In genomic region chr11:9906043-9906791, GRCh38 we compare ENCODE assay signal across 10 cellular contexts.
DNase-seq lines count a peak whose midpoint lies in the region; ATAC-seq, FAIRE-seq and TF ChIP-seq lines count a peak whose summit lies in the region.
"Had no signal": no experiment of that assay in that cellular context is flagged by ENCODE, and none has a peak within 500 bp of the region (broad histone marks: within the 10 kb centered on the region; RNA-seq: fewer than 3 reads in every experiment).

No MANE protein-coding gene starts in this region.

- POLR2A ChIA-PET in H1 (lab: Charles Lee; ENCODE audit: partially characterized antibody), result interaction anchor here (1.5 kb wide), 2 partner anchors 16 to 18 kb away, joined by 3 to 8 read pairs; no protein-coding TSS in a partner anchor

- TF ChIP-seq CTCF in AG10803 (conservative IDR thresholded peaks at IDR 0.05; ENCODE audit: low read length) (no peak), H1 (IDR thresholded peaks at IDR 0.05; ENCODE audit: control extremely low read depth in 1 of 3, insufficient read depth in 1 of 3, low read depth in 1 of 3, low read length in 3 of 3) (no peak)

- H3K79me1 ChIP-seq in H1 (ENCODE audit: low read depth, low read length) (no peaks in the 10 kb centered on the region), mesenchymal stem cell (replicated peaks; ENCODE audit: low read length, poor library complexity, severe bottlenecking) (peaks cover 6% of the 10 kb centered on the region)

- 22% methylated on average over 2 of the region's 2 CpGs; no CpG with 5 or more reads in 1 of the 2 experiments for WGBS in H1 (ENCODE audit: extremely low coverage in 1 of 2, insufficient coverage in 1 of 2, insufficient read length in 1 of 2, insufficient replicate concordance in 2 of 2, low coverage in 1 of 2, low lambda C conversion rate in 2 of 2, missing lambda C conversion rate in 1 of 2), 2 experiments
- no CpG with 5 or more reads among the region's 2 CpGs for WGBS in mesenchymal stem cell

- H3K36me3 Mint-ChIP-seq in stimulated activated naive B cell treated with anti-CD40 and anti-IgM and Interleukin-4, amounts not matched to agents 10 μg/mL and 1 μg/mL and 100 μg/mL, for 72 hours, result peaks cover 0 to 2% of the 10 kb centered on the region in 2 donors

- no peaks in the 10 kb centered on the region for H3K27me3 ChIP-seq in MG63
- no peaks in the 10 kb centered on the region for H3K27me3 ChIP-seq in H1 (replicated peaks in 1 of 4; ENCODE audit: control insufficient read depth in 3 of 4, extremely low read depth in 1 of 4, insufficient read depth in 3 of 4, low read length in 3 of 4)
- H3K27me3 ChIP-seq in mesenchymal stem cell (ENCODE audit: control insufficient read depth in 1 of 2, insufficient read depth in 1 of 2, low read length in 2 of 2), result no peaks in the 10 kb centered on the region

- H3K27ac Mint-ChIP-seq in stimulated activated naive B cell treated with anti-CD40 and anti-IgM and Interleukin-4, amounts not matched to agents 10 μg/mL and 1 μg/mL and 100 μg/mL, for 72 hours, result no peak overlapping the region

- CTCF ChIA-PET in H1 (lab: Charles Lee; ENCODE audit: partially characterized antibody), result interaction anchor here (2.4 kb wide), 1 partner anchor 16 kb away, joined by 8 read pairs; no protein-coding TSS in a partner anchor

- H2BK12ac ChIP-seq in H1 (ENCODE audit: low read depth, low read length) (no peak overlapping the region), mesenchymal stem cell (ENCODE audit: low read length in 2 of 2) (no peak overlapping the region)

- FAIRE-seq in H1 (lab: Jason Lieb, UNC), result peak; percentile 92

- no peak for TF ChIP-seq POLR2A in H1 (IDR thresholded peaks at IDR 0.05; ENCODE audit: control extremely low read depth in 1 of 2, low read depth in 2 of 2, low read length in 2 of 2)

- no peak overlapping the region for H3K4me3 ChIP-seq in AG10803 (ENCODE audit: low read length)
- no peak overlapping the region for H3K4me3 ChIP-seq in MG63
- H3K4me3 ChIP-seq in H1 (ENCODE audit: extremely low read depth in 1 of 4, insufficient read depth in 2 of 4, low read depth in 3 of 4, low read length in 4 of 4), result peak overlapping the region in 1 of 4 experiments; percentile 27; a peak in 1 of 8 replicates
- H3K4me3 ChIP-seq in mesenchymal stem cell (ENCODE audit: insufficient read depth in 1 of 2, low read depth in 1 of 2, low read length in 2 of 2), result no peak overlapping the region

- H3K4me3 Mint-ChIP-seq in stimulated activated naive B cell treated with anti-CD40 and anti-IgM and Interleukin-4, amounts not matched to agents 10 μg/mL and 1 μg/mL and 100 μg/mL, for 72 hours, result no peak overlapping the region
- H3K4me3 Mint-ChIP-seq: activated T-cell treated with anti-CD3 and anti-CD28 coated beads, Interleukin-2, amount 50 U/mL, for 4 hours had no signal

- 0 out of 2 replicates have a peak overlapping the region, but pooled peaks have one; percentile 35 for H2BK20ac ChIP-seq in H1 (ENCODE audit: low read length)

- no peak overlapping the region for H3K14ac ChIP-seq in H1 (ENCODE audit: insufficient read length)
- H3K14ac ChIP-seq in mesenchymal stem cell (ENCODE audit: low read length in 2 of 2), result no peak overlapping the region

- ATAC-seq in stimulated activated naive B cell treated with anti-CD40 and anti-IgM and Interleukin-4, amounts not matched to agents 10 μg/mL and 1 μg/mL and 100 μg/mL, for 72 hours (replicated peaks), result no peak
- ATAC-seq in GM21528 (IDR thresholded peaks at IDR 0.05; ENCODE audit: low FRiP score, unreplicated experiment), result no peak
- ATAC-seq: activated T-cell treated with anti-CD3 and anti-CD28 coated beads, Interleukin-2, amount 50 U/mL, for 4 hours had no signal

- no peak overlapping the region for H3K4ac ChIP-seq in H1 (replicated peaks; ENCODE audit: insufficient read length, low read depth, low read length)
- no peak overlapping the region for H3K4ac ChIP-seq in mesenchymal stem cell (ENCODE audit: low read depth in 1 of 2, low read length in 2 of 2)

- H3K23me2 ChIP-seq in H1 (ENCODE audit: low read depth, low read length), result no peaks in the 10 kb centered on the region

- H3K27me3 Mint-ChIP-seq in stimulated activated naive B cell treated with anti-CD40 and anti-IgM and Interleukin-4, amounts not matched to agents 10 μg/mL and 1 μg/mL and 100 μg/mL, for 72 hours, result no peaks in the 10 kb centered on the region

- no peak overlapping the region for H3K27ac ChIP-seq in H1 (ENCODE audit: low read depth, low read length)
- peak overlapping the region; percentile 94 for H3K27ac ChIP-seq in mesenchymal stem cell (ENCODE audit: low read length, poor library complexity, severe bottlenecking)

- H2BK120ac ChIP-seq in H1 (replicated peaks; ENCODE audit: low read depth, low read length) (peak overlapping the region; percentile 73), mesenchymal stem cell (ENCODE audit: low read depth, low read length) (no peak overlapping the region)

- H3K36me3 ChIP-seq in MG63 (peaks cover 8% of the 10 kb centered on the region), H1 (ENCODE audit: control insufficient read depth in 2 of 4, insufficient read depth in 4 of 4, low read length in 3 of 4) (no peaks in the 10 kb centered on the region), mesenchymal stem cell (ENCODE audit: control insufficient read depth in 1 of 2, insufficient read depth in 2 of 2, low read depth in 1 of 2, low read length in 2 of 2) (peaks cover 2 to 10% of the 10 kb centered on the region in 2 experiments)

- no peaks in the 10 kb centered on the region for H3K4me1 Mint-ChIP-seq in stimulated activated naive B cell treated with anti-CD40 and anti-IgM and Interleukin-4, amounts not matched to agents 10 μg/mL and 1 μg/mL and 100 μg/mL, for 72 hours

- H3K18ac ChIP-seq in H1 (ENCODE audit: extremely low read depth, low read length), result peak overlapping the region; percentile 16; the same call in 1 of the 2 replicates
- H3K18ac ChIP-seq in mesenchymal stem cell (ENCODE audit: low read depth in 1 of 2, low read length in 2 of 2), result no peak overlapping the region

- H4K91ac ChIP-seq in H1 (replicated peaks; ENCODE audit: insufficient read length, low read length) (no peak overlapping the region), mesenchymal stem cell (ENCODE audit: low read length) (no peak overlapping the region)

- H4K20me1 ChIP-seq in H1 (replicated peaks in 1 of 2; ENCODE audit: control insufficient read depth in 1 of 2, insufficient read depth in 2 of 2, low read length in 2 of 2), result no peaks in the 10 kb centered on the region

- H3K4me1 ChIP-seq in H1 (replicated peaks in 1 of 4; ENCODE audit: control insufficient read depth in 3 of 4, insufficient read depth in 4 of 4, low read length in 3 of 4) (peaks cover 0 to 18% (median 9%) of the 10 kb centered on the region in 4 experiments; a peak in 6 of 7 replicates), mesenchymal stem cell (ENCODE audit: control insufficient read depth, insufficient read depth, low read depth, low read length) (peaks cover 4% of the 10 kb centered on the region)

- no peak overlapping the region for H2BK15ac ChIP-seq in H1 (ENCODE audit: low read length)
- no peak overlapping the region for H2BK15ac ChIP-seq in mesenchymal stem cell (ENCODE audit: low read depth, poor library complexity, severe bottlenecking)

- H3K56ac ChIP-seq in H1 (replicated peaks; ENCODE audit: insufficient read length, low read depth, low read length), result peak overlapping the region; percentile 52

- H4K8ac ChIP-seq in H1 (ENCODE audit: extremely low read depth, insufficient read depth, low read length), result no peak overlapping the region
- H4K8ac ChIP-seq in mesenchymal stem cell (ENCODE audit: low read length), result no peak overlapping the region

- TF ChIP-seq RAD21 in H1 (IDR thresholded peaks at IDR 0.05 in 1 of 2, conservative IDR thresholded peaks at IDR 0.05 in 1 of 2; ENCODE audit: low read depth in 2 of 2, low read length in 2 of 2), result no peak

- H2AFZ ChIP-seq in H1 (ENCODE audit: low read length) (no peak overlapping the region), mesenchymal stem cell (ENCODE audit: low read depth, low read length) (no peak overlapping the region)

- no peak overlapping the region for H3K23ac ChIP-seq in H1 (ENCODE audit: insufficient read length)
- no peak overlapping the region for H3K23ac ChIP-seq in mesenchymal stem cell (ENCODE audit: low read length in 2 of 2)

- H3K9me3 ChIP-seq in MG63 (no peaks in the 10 kb centered on the region), H1 (ENCODE audit: insufficient read depth in 2 of 2, low read depth in 1 of 2, low read length in 1 of 2) (no peaks in the 10 kb centered on the region), mesenchymal stem cell (ENCODE audit: control insufficient read depth, low read length) (no peaks in the 10 kb centered on the region)

- H2BK5ac ChIP-seq in H1 (ENCODE audit: low read depth, low read length) (peak overlapping the region; percentile 77; the same call in 1 of the 2 replicates), mesenchymal stem cell (ENCODE audit: low read depth, low read length, poor library complexity, severe bottlenecking) (peak overlapping the region; percentile 34)

- DNase-seq in AG10803 (ENCODE audit: low read depth) (peak; percentile 100), MG63 (peak; percentile 57), H1 (ENCODE audit: low read depth in 1 of 2, low spot score in 2 of 2) (peak in 1 of 2 experiments; percentile 60), mesenchymal stem cell (peak; percentile 79), NAMALWA (ENCODE audit: low spot score) (no peak), NCI-H345 (lab: John Stamatoyannopoulos, UW) (no peak)
- no peak for DNase-seq in stimulated activated naive B cell treated with anti-CD40 and anti-IgM and Interleukin-4, amounts not matched to agents 10 μg/mL and 1 μg/mL and 100 μg/mL, for 72 hours
- DNase-seq: activated T-cell treated with anti-CD3 and anti-CD28 coated beads, Interleukin-2, amount 50 U/mL, for 4 hours; COR-L47 had no signal

- H3K79me2 ChIP-seq in H1 (ENCODE audit: control insufficient read depth in 1 of 2, insufficient read depth in 2 of 2, low read length in 2 of 2), result no peaks in the 10 kb centered on the region

- no peak overlapping the region for H3K9ac ChIP-seq in H1 (replicated peaks in 1 of 4; ENCODE audit: extremely low read depth in 1 of 4, low read depth in 3 of 4, low read length in 3 of 4)
- H3K9ac ChIP-seq in mesenchymal stem cell (ENCODE audit: low read length), result peak overlapping the region; percentile 77

- TF ChIP-seq EP300 in H1 (IDR thresholded peaks at IDR 0.05; ENCODE audit: borderline replicate concordance in 1 of 2, low read depth in 2 of 2, low read length in 2 of 2), result no peak; a peak in 1 of 3 replicates

- H2AK5ac ChIP-seq in H1 (ENCODE audit: low read depth, low read length) (no peak overlapping the region), mesenchymal stem cell (ENCODE audit: low read length, severe bottlenecking) (no peak overlapping the region)

- peak overlapping the region; percentile 67 for H4K5ac ChIP-seq in H1 (ENCODE audit: insufficient read length, low read depth, low read length)

- no peaks in the 10 kb centered on the region for H3K9me3 Mint-ChIP-seq in stimulated activated naive B cell treated with anti-CD40 and anti-IgM and Interleukin-4, amounts not matched to agents 10 μg/mL and 1 μg/mL and 100 μg/mL, for 72 hours
- H3K9me3 Mint-ChIP-seq: activated T-cell treated with anti-CD3 and anti-CD28 coated beads, Interleukin-2, amount 50 U/mL, for 4 hours had no signal

- peak overlapping the region; percentile 21 to 44; a peak in 2 of 4 replicates for H3K4me2 ChIP-seq in H1 (ENCODE audit: insufficient read depth in 1 of 2, low read depth in 2 of 2, low read length in 2 of 2)
- no peak overlapping the region for H3K4me2 ChIP-seq in mesenchymal stem cell (ENCODE audit: low read length, poor library complexity, severe bottlenecking)

Comparison
In these comparisons a context has a peak if more than half of its experiments do, and no peak if none do; other contexts are left out.
1. DNase-seq: peak in AG10803 (single experiment), MG63 (single experiment) and mesenchymal stem cell (single experiment); none in stimulated activated naive B cell treated with anti-CD40 and anti-IgM and Interleukin-4, amounts not matched to agents 10 μg/mL and 1 μg/mL and 100 μg/mL, for 72 hours (single experiment), NAMALWA (single experiment) and NCI-H345 (single experiment).